ENCODE assay signal across 8 cellular contexts in genomic region chr10:62374862-62375710, GRCh38.
DNase-seq lines count a peak whose midpoint lies in the region; ATAC-seq lines count a peak whose summit lies in the region.

No MANE protein-coding gene starts in this region.

- H3K9me3 Mint-ChIP-seq in stimulated activated naive CD8-positive, alpha-beta T cell treated with anti-CD3 and anti-CD28 coated beads, Interleukin-15, Interleukin-2, amounts not matched to agents 100 ng/mL and 50 ng/mL, for 24 hours: no peaks in the 10 kb centered on the region

- no peak for ATAC-seq in stimulated activated naive CD8-positive, alpha-beta T cell treated with anti-CD3 and anti-CD28 coated beads, Interleukin-15, Interleukin-2, amounts not matched to agents 100 U/mL and 50 U/mL, for 24 hours

- peak overlapping the region; percentile 75 for H3K4me3 Mint-ChIP-seq in stimulated activated naive CD8-positive, alpha-beta T cell treated with anti-CD3 and anti-CD28 coated beads, Interleukin-15, Interleukin-2, amounts not matched to agents 100 ng/mL and 50 ng/mL, for 24 hours

- peaks cover 40% of the 10 kb centered on the region for H3K27me3 Mint-ChIP-seq in stimulated activated naive CD8-positive, alpha-beta T cell treated with anti-CD3 and anti-CD28 coated beads, Interleukin-15, Interleukin-2, amounts not matched to agents 100 ng/mL and 50 ng/mL, for 24 hours

- peaks cover 11% of the 10 kb centered on the region for H3K4me1 Mint-ChIP-seq in stimulated activated naive CD8-positive, alpha-beta T cell treated with anti-CD3 and anti-CD28 coated beads, Interleukin-15, Interleukin-2, amounts not matched to agents 100 ng/mL and 50 ng/mL, for 24 hours (ENCODE audit: low read depth)

- peak overlapping the region; percentile 11 for H3K27ac Mint-ChIP-seq in stimulated activated naive CD8-positive, alpha-beta T cell treated with anti-CD3 and anti-CD28 coated beads, Interleukin-15, Interleukin-2, amounts not matched to agents 100 ng/mL and 50 ng/mL, for 24 hours

- no peak for DNase-seq in stimulated activated naive CD8-positive, alpha-beta T cell treated with anti-CD3 and anti-CD28 coated beads, Interleukin-15, Interleukin-2, amounts not matched to agents 100 U/mL and 50 U/mL, for 24 hours
- DNase-seq in astrocyte of the hippocampus (ENCODE audit: low read depth, low spot score): peak; percentile 39
- peak; percentile 27 for DNase-seq in kidney glomerular epithelial cell (lab: John Stamatoyannopoulos, UW)
- no peak for DNase-seq in NCI-H1436 treated with DMSO at 0.1 percent for 48 hours (lab: John Stamatoyannopoulos, UW)
- no peak for DNase-seq in NCI-H2171 (lab: John Stamatoyannopoulos, UW)
- no peak for DNase-seq in NCI-H146 treated with DMSO at 0.1 percent for 48 hours (lab: John Stamatoyannopoulos, UW; ENCODE audit: unreplicated experiment)
- no peak for DNase-seq in RPMI8226

- H3K36me3 Mint-ChIP-seq in stimulated activated naive CD8-positive, alpha-beta T cell treated with anti-CD3 and anti-CD28 coated beads, Interleukin-15, Interleukin-2, amounts not matched to agents 100 ng/mL and 50 ng/mL, for 24 hours (ENCODE audit: low read depth): no peaks in the 10 kb centered on the region

Comparison
In these comparisons a context has a peak if more than half of its experiments do, and no peak if none do; other contexts are left out.
1. DNase-seq: peak in astrocyte of the hippocampus (single experiment) and kidney glomerular epithelial cell (single experiment); none in stimulated activated naive CD8-positive, alpha-beta T cell treated with anti-CD3 and anti-CD28 coated beads, Interleukin-15, Interleukin-2, amounts not matched to agents 100 U/mL and 50 U/mL, for 24 hours (single experiment), NCI-H1436 treated with DMSO at 0.1 percent for 48 hours (single experiment), NCI-H2171 (single experiment), NCI-H146 treated with DMSO at 0.1 percent for 48 hours (single experiment) and RPMI8226 (single experiment).